In the genomic region with DNA sequence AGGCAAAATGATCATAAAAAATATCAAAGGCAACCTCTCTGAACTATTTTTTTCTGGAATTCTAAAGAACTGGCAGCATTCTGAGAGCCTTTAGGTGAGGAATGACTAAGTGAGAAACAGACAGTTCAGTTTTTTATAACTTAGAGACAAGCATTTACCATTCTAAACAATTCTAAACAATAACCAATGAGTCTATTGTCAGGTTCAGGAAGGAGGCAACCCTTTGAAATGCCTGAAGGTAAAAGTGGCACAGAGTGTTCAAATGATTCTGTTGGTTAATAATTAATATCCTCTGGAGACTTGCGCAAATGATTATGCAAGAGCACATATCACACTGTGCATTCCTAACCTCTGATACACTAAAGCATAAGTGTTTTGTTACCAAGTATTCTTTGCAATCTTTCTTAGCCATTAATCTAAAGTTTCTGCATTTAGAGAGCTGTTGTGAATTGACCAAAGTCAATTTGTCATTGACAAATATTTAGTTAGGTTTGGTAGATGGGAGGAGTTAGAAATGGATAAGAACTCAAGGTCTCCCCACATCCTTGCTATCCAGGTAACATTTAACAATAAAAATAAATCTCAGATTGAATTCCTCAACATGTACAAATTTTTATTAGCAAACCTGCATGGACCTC, we compare ENCODE assay signal across 10 cellular contexts. TPM values are rescaled to one million over a fixed set of nuclear protein-coding genes. Genes with fewer than 3 reads are reported as not detected.
DNase-seq lines count a peak whose midpoint lies in the region; ATAC-seq, FAIRE-seq and TF ChIP-seq lines count a peak whose summit lies in the region.
"Had no signal": no experiment of that assay in that cellular context is flagged by ENCODE, and none has a peak within 500 bp of the region (broad histone marks: within the 10 kb centered on the region; RNA-seq: fewer than 3 reads in every experiment).

No MANE protein-coding gene starts in this region.

- no peak for ATAC-seq in HG02571 (IDR thresholded peaks at IDR 0.05; ENCODE audit: unreplicated experiment)

- TF ChIP-seq POLR2A in prostate gland (IDR thresholded peaks at IDR 0.05) = no peak

- peak overlapping the region; percentile 13 to 49 for H3K27ac ChIP-seq in prostate gland

- no peak for TF ChIP-seq CTCF in fibroblast of pulmonary artery (IDR thresholded peaks at IDR 0.05; ENCODE audit: low read length, missing control alignments)
- TF ChIP-seq CTCF in prostate gland (IDR thresholded peaks at IDR 0.05) = no peak

- in situ Hi-C loops in KBM-7 (cut with MboI; ENCODE audit: low pct_unique_long_range_greater_than_20kb, low sequenced_read_pairs) = no loop called here

- H3K36me3 ChIP-seq in prostate gland = no peaks in the 10 kb centered on the region

- no peak overlapping the region for H3K4me3 ChIP-seq in fibroblast of pulmonary artery (replicated peaks; ENCODE audit: low read depth, low read length)
- H3K4me3 ChIP-seq in prostate gland = no peak overlapping the region

- intact Hi-C loops in prostate gland (cut with DNase I) = no loop called here

- no peaks in the 10 kb centered on the region for H3K27me3 ChIP-seq in prostate gland (replicated peaks; ENCODE audit: insufficient read depth)

- peak; percentile 96 for FAIRE-seq in RCC 7860 (lab: Jason Lieb, UNC)

- DNase-seq in DMS53 (lab: John Stamatoyannopoulos, UW) = peak; percentile 82
- peak; percentile 93 for DNase-seq in RCC 7860 (ENCODE audit: low spot score)
- DNase-seq in fibroblast of pulmonary artery (ENCODE audit: low read depth) = peak; percentile 88
- peak; percentile 62 for DNase-seq in prostate gland (ENCODE audit: low spot score)
- no peak for DNase-seq in KBM-7
- DNase-seq in RPMI8226 = no peak
- no peak for DNase-seq in stimulated activated naive CD4-positive, alpha-beta T cell treated with Interleukin-2 at 50 U/mL for 16 hours (lab: John Stamatoyannopoulos, UW)
- DNase-seq: activated T-cell treated with anti-CD3 and anti-CD28 coated beads, Interleukin-2, amount 50 U/mL, for 1 hour; NCI-H524 treated with DMSO at 0.1 percent for 48 hours had no signal

- 39% methylated on average over 1 of the region's 1 CpG for WGBS in prostate gland

- no peaks in the 10 kb centered on the region for H3K4me1 ChIP-seq in prostate gland (replicated peaks)

- no peaks in the 10 kb centered on the region for H3K9me3 ChIP-seq in prostate gland

RNA-seq across cellular contexts. Expression of a gene that starts 9.2 kb away (rescaled TPM):
- 10 to 100 TPM; 53.0 to 69.6 TPM for total RNA-seq in prostate gland

Comparison
In these comparisons a context has a peak if more than half of its experiments do, and no peak if none do; other contexts are left out.
1. DNase-seq: peak in DMS53 (single experiment), RCC 7860 (single experiment), fibroblast of pulmonary artery (single experiment) and prostate gland (single experiment); none in KBM-7 (single experiment), RPMI8226 (single experiment) and stimulated activated naive CD4-positive, alpha-beta T cell treated with Interleukin-2 at 50 U/mL for 16 hours (single experiment).